In genomic region chr11:123575441-123575840, GRCh38 we compare ENCODE assay signal across 16 cellular contexts.
A peak's percentile ranks its signal among the peaks of the same experiment; 100 is the strongest.
DNase-seq lines count a peak whose midpoint lies in the region; ATAC-seq and TF ChIP-seq lines count a peak whose summit lies in the region.
"Had no signal": no experiment of that assay in that cellular context is flagged by ENCODE, and none has a peak within 500 bp of the region (broad histone marks: within the 10 kb centered on the region; RNA-seq: fewer than 3 reads in every experiment).

No MANE protein-coding gene starts in this region.

- no peak overlapping the region for H3K4me3 ChIP-seq in BLaER1 treated with 17β-estradiol and CSF1 and Interleukin-3, amounts not matched to agents 10 nM and 100 nM
- H3K4me3 ChIP-seq: GM12878, GM23248 had no signal

- DNase-seq in GM13977 (ENCODE audit: low spot score) (peak; percentile 29), cerebellum (ENCODE audit: low spot score) (peak; percentile 13), NCI-H748 (lab: John Stamatoyannopoulos, UW; ENCODE audit: unreplicated experiment) (no peak), NCI-H2171 (lab: John Stamatoyannopoulos, UW) (no peak)
- DNase-seq: CD4-positive, alpha-beta T cell; CD8-positive, alpha-beta memory T cell; DMS 273 treated with DMSO at 0.1 percent for 48 hours; DMS79; EL; GDM1; GM23248; H9 had no signal

- ATAC-seq in HG02610 (IDR thresholded peaks at IDR 0.05; ENCODE audit: unreplicated experiment), result no peak
- ATAC-seq: GM12878, HCT116 had no signal

- no peak overlapping the region for H3K27ac ChIP-seq in BLaER1 treated with 17β-estradiol and CSF1 and Interleukin-3, amounts not matched to agents 10 nM and 100 nM
- H3K27ac ChIP-seq: GM23248 had no signal

- H3K9me3 ChIP-seq in BLaER1 treated with 17β-estradiol and CSF1 and Interleukin-3, amounts not matched to agents 10 nM and 100 nM (replicated peaks in 1 of 11), result no peaks in the 10 kb centered on the region

- no peak for TF ChIP-seq CTCF in GM13977 (IDR thresholded peaks at IDR 0.05; ENCODE audit: extremely low read depth, insufficient read depth, missing control alignments)

- H4K20me1 ChIP-seq in BLaER1 treated with 17β-estradiol and CSF1 and Interleukin-3, amounts not matched to agents 10 nM and 100 nM, result peaks cover 0 to 45% (median 11%) of the 10 kb centered on the region in 11 experiments; a peak in 12 of 22 replicates

- H3K36me3 ChIP-seq in BLaER1 treated with 17β-estradiol and CSF1 and Interleukin-3, amounts not matched to agents 10 nM and 100 nM, result no peaks in the 10 kb centered on the region; a peak in 1 of 22 replicates

- H3K9ac ChIP-seq in BLaER1 treated with 17β-estradiol and CSF1 and Interleukin-3, amounts not matched to agents 10 nM and 100 nM, result no peak overlapping the region
- H3K9ac ChIP-seq: GM23248 had no signal

- peaks cover 22 to 41% (median 32%) of the 10 kb centered on the region in 10 experiments for H3K4me1 ChIP-seq in BLaER1 treated with 17β-estradiol and CSF1 and Interleukin-3, amounts not matched to agents 10 nM and 100 nM

- in situ Hi-C loops in GM13977 (cut with MboI; ENCODE audit: low pct_unique_long_range_greater_than_20kb, low sequenced_read_pairs, unreplicated experiment), result no loop called here

- H3K27me3 ChIP-seq in BLaER1 treated with 17β-estradiol and CSF1 and Interleukin-3, amounts not matched to agents 10 nM and 100 nM, result no peaks in the 10 kb centered on the region

- peak overlapping the region in 10 of 11 experiments; percentile 5 to 93 (median 78); a peak in 19 of 22 replicates for H3K4me2 ChIP-seq in BLaER1 treated with 17β-estradiol and CSF1 and Interleukin-3, amounts not matched to agents 10 nM and 100 nM

Comparison
In these comparisons a context has a peak if more than half of its experiments do, and no peak if none do; other contexts are left out.
1. DNase-seq: peak in GM13977 (single experiment) and cerebellum (single experiment); none in NCI-H748 (single experiment) and NCI-H2171 (single experiment).